In the genomic region with DNA sequence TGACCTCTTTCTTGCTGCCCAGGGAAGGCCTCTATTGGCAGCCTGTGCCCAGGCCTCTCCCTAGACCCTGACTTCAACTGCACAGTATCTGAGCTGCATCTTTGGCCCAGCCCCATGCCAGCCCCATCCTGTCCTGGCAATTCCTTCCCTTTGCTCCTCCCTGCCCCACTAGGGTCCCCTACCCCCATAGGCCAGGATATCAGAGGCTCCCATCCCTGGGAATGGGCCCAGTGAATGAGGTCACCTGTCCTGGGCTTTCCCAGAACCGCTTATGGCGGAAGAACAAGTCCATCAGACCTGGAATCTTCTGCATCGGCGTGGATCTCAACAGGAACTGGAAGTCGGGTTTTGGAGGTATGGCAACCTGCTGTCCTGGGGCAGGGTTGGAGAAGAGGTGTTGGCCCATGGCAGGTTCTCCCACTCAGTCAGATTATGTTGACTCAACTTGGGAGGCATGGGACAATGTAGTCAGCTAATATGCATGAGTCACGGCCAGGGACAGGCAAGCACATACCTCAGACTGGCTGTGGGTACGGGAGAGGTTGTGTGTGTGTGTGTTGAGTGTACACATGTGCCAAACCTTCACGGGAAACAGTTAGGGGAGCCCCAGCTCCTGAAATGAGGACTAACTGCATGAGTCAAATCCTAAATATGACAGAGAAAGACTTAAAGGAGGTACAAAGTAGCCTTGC, we compare ENCODE assay signal across 9 cellular contexts. TPM values are rescaled to one million over a fixed set of nuclear protein-coding genes. Genes with fewer than 3 reads are reported as not detected.
DNase-seq lines count a peak whose midpoint lies in the region; ATAC-seq and FAIRE-seq lines count a peak whose summit lies in the region.
"Had no signal": no experiment of that assay in that cellular context is flagged by ENCODE, and none has a peak within 500 bp of the region (broad histone marks: within the 10 kb centered on the region; RNA-seq: fewer than 3 reads in every experiment).

No MANE protein-coding gene starts in this region.

- CTCF ChIA-PET in activated CD4-positive, alpha-beta T cell treated with anti-CD3 and anti-CD28 coated beads, Interleukin-2, amount 10 ng/mL, durations not matched to agents 7 days and 5 days (lab: Charles Lee) = interaction anchor here (1.2 to 1.4 kb wide), 2 partner anchors 8 to 18 kb away, joined by 3 to 5 read pairs; a partner anchor contains a TSS

- ATAC-seq in stimulated activated memory B cell treated with anti-CD40 and anti-IgM and Interleukin-4, amounts not matched to agents 10 μg/mL and 1 μg/mL and 100 μg/mL, for 72 hours = peak; percentile 44

- no peak overlapping the region for H3K4me3 Mint-ChIP-seq in activated CD4-positive, alpha-beta T cell treated with anti-CD3 and anti-CD28 coated beads, Interleukin-2, amount 10 ng/mL, durations not matched to agents 7 days and 5 days
- H3K4me3 Mint-ChIP-seq in stimulated activated memory B cell treated with anti-CD40 and anti-IgM and Interleukin-4, amounts not matched to agents 10 μg/mL and 1 μg/mL and 100 μg/mL, for 72 hours = no peak overlapping the region
- H3K4me3 Mint-ChIP-seq: CD4-positive, CD25-positive, alpha-beta regulatory T cell had no signal

- peaks cover 17% of the 10 kb centered on the region for H3K9me3 Mint-ChIP-seq in activated CD4-positive, alpha-beta T cell treated with anti-CD3 and anti-CD28 coated beads, Interleukin-2, amount 10 ng/mL, durations not matched to agents 7 days and 5 days
- peaks cover 13% of the 10 kb centered on the region for H3K9me3 Mint-ChIP-seq in stimulated activated memory B cell treated with anti-CD40 and anti-IgM and Interleukin-4, amounts not matched to agents 10 μg/mL and 1 μg/mL and 100 μg/mL, for 72 hours

- POLR2A ChIA-PET in activated CD4-positive, alpha-beta T cell treated with anti-CD3 and anti-CD28 coated beads, Interleukin-2, amount 10 ng/mL, durations not matched to agents 7 days and 5 days (lab: Charles Lee) = no interaction called here

- H3K27ac Mint-ChIP-seq in activated CD4-positive, alpha-beta T cell treated with anti-CD3 and anti-CD28 coated beads, Interleukin-2, amount 10 ng/mL, durations not matched to agents 7 days and 5 days = no peak overlapping the region
- no peak overlapping the region for H3K27ac Mint-ChIP-seq in stimulated activated memory B cell treated with anti-CD40 and anti-IgM and Interleukin-4, amounts not matched to agents 10 μg/mL and 1 μg/mL and 100 μg/mL, for 72 hours

- no peaks in the 10 kb centered on the region for H3K27me3 Mint-ChIP-seq in activated CD4-positive, alpha-beta T cell treated with anti-CD3 and anti-CD28 coated beads, Interleukin-2, amount 10 ng/mL, durations not matched to agents 7 days and 5 days
- peaks cover 23% of the 10 kb centered on the region for H3K27me3 Mint-ChIP-seq in stimulated activated memory B cell treated with anti-CD40 and anti-IgM and Interleukin-4, amounts not matched to agents 10 μg/mL and 1 μg/mL and 100 μg/mL, for 72 hours
- H3K27me3 Mint-ChIP-seq: CD4-positive, CD25-positive, alpha-beta regulatory T cell had no signal

- peaks cover 3% of the 10 kb centered on the region for H3K36me3 Mint-ChIP-seq in activated CD4-positive, alpha-beta T cell treated with anti-CD3 and anti-CD28 coated beads, Interleukin-2, amount 10 ng/mL, durations not matched to agents 7 days and 5 days (ENCODE audit: low read depth)
- no peaks in the 10 kb centered on the region for H3K36me3 Mint-ChIP-seq in stimulated activated memory B cell treated with anti-CD40 and anti-IgM and Interleukin-4, amounts not matched to agents 10 μg/mL and 1 μg/mL and 100 μg/mL, for 72 hours

- DNase-seq in activated CD4-positive, alpha-beta T cell treated with anti-CD3 and anti-CD28 coated beads for 48 hours = peak; percentile 82
- DNase-seq in activated CD4-positive, alpha-beta T cell treated with anti-CD3 and anti-CD28 coated beads, Interleukin-2, amount 10 ng/mL, durations not matched to agents 7 days and 5 days = no peak
- DNase-seq in RCC 7860 (ENCODE audit: low spot score) (peak; percentile 95), fibroblast of the conjunctiva (ENCODE audit: low read depth) (peak; percentile 85), NCI-H1694 (lab: John Stamatoyannopoulos, UW) (no peak), NCI-H2029 (lab: John Stamatoyannopoulos, UW) (no peak), NCI-H1105 treated with DMSO at 0.1 percent for 48 hours (lab: John Stamatoyannopoulos, UW) (no peak)
- DNase-seq: CD4-positive, CD25-positive, alpha-beta regulatory T cell had no signal

- H3K4me1 Mint-ChIP-seq in activated CD4-positive, alpha-beta T cell treated with anti-CD3 and anti-CD28 coated beads, Interleukin-2, amount 10 ng/mL, durations not matched to agents 7 days and 5 days = peaks cover 11% of the 10 kb centered on the region
- no peaks in the 10 kb centered on the region for H3K4me1 Mint-ChIP-seq in stimulated activated memory B cell treated with anti-CD40 and anti-IgM and Interleukin-4, amounts not matched to agents 10 μg/mL and 1 μg/mL and 100 μg/mL, for 72 hours

- FAIRE-seq in RCC 7860 (lab: Jason Lieb, UNC) = peak; percentile 82

RNA-seq across cellular contexts. Expression of a gene that starts 17.0 kb away (rescaled TPM):
- total RNA-seq in activated CD4-positive, alpha-beta T cell treated with anti-CD3 and anti-CD28 coated beads, Interleukin-2, amount 10 ng/mL, durations not matched to agents 7 days and 5 days = not detected
- total RNA-seq: CD4-positive, CD25-positive, alpha-beta regulatory T cell had no signal

RNA-seq across cellular contexts. Expression of a gene that starts 18.7 kb away (rescaled TPM):
- total RNA-seq in activated CD4-positive, alpha-beta T cell treated with anti-CD3 and anti-CD28 coated beads, Interleukin-2, amount 10 ng/mL, durations not matched to agents 7 days and 5 days = not detected

Comparison
In these comparisons a context has a peak if more than half of its experiments do, and no peak if none do; other contexts are left out.
1. DNase-seq: peak in activated CD4-positive, alpha-beta T cell treated with anti-CD3 and anti-CD28 coated beads for 48 hours (single experiment), RCC 7860 (single experiment) and fibroblast of the conjunctiva (single experiment); none in activated CD4-positive, alpha-beta T cell treated with anti-CD3 and anti-CD28 coated beads, Interleukin-2, amount 10 ng/mL, durations not matched to agents 7 days and 5 days (single experiment), NCI-H1694 (single experiment), NCI-H2029 (single experiment) and NCI-H1105 treated with DMSO at 0.1 percent for 48 hours (single experiment).